ENCODE assay signal across 18 cellular contexts in the genomic region with DNA sequence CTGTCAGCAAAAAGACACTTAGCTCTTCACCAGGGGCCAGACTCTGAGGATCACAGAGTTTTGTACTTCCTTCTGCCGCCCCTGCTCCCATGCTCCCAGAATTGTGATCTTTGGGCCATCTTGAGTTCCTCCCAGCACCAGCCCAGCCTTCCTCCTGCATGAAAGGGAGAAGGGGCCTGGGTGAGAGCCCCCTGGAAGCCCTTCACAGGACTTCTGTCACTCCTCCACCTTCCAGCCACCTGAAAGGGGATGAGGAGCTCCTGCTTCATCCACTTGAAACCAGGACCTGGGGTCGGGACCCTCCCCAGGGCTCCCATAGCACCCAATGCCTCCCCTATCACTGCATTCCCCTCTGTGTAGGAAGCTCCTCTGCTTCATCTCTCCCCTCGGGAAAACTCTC.
"Had no signal": no experiment of that assay in that cellular context is flagged by ENCODE, and none has a peak within 500 bp of the region (broad histone marks: within the 10 kb centered on the region; RNA-seq: fewer than 3 reads in every experiment).

No MANE protein-coding gene starts in this region.

- H3K27me3 ChIP-seq: SJSA1 had no signal

- DNase-seq: KBM-7, NCI-H1092, NCI-H1436 treated with DMSO at 0.1 percent for 48 hours, NCI-H1694, NCI-H187 treated with DMSO at 0.1 percent for 48 hours, NCI-H2081, NCI-H2107, NCI-H226, NCI-H446, NCI-H510A, NCI-H524 treated with DMSO at 0.1 percent for 48 hours, NCI-H69, NCI-H774, Right ventricle myocardium superior, RPMI8226, SIG-M5 had no signal

- H3K36me3 ChIP-seq: SJSA1 had no signal

- H3K4me3 ChIP-seq: SJSA1, SK-N-MC had no signal

- H3K9me3 ChIP-seq: SJSA1 had no signal

- H3K4me1 ChIP-seq: SJSA1 had no signal

- H3K27ac ChIP-seq: SJSA1, SK-N-MC had no signal
